ENCODE assay signal across 8 cellular contexts in genomic region chr19:38095411-38096308, GRCh38.
A peak's percentile ranks its signal among the peaks of the same experiment; 100 is the strongest.
DNase-seq lines count a peak whose midpoint lies in the region; ATAC-seq and TF ChIP-seq lines count a peak whose summit lies in the region.

No MANE protein-coding gene starts in this region.

- H3K4me3 ChIP-seq in HAP-1 (no peak overlapping the region), lung (no peak overlapping the region)

- ATAC-seq in lung (ENCODE audit: insufficient read depth, low FRiP score): peak; percentile 58

- no peaks in the 10 kb centered on the region for H3K27me3 ChIP-seq in HAP-1 (ENCODE audit: low read depth)
- H3K27me3 ChIP-seq in lung (ENCODE audit: control insufficient read depth, insufficient read depth): no peaks in the 10 kb centered on the region

- 45 to 55% methylated on average over 17 of the region's 17 CpGs for WGBS in lung, 2 donors

- in situ Hi-C loops in HAP-1 (cut with MboI; ENCODE audit: low sequenced_read_pairs): loop anchor here (25.0 kb wide), 1 partner anchor 183 kb away; the partner anchor contains the start of genes SIPA1L3 and WDR87

- H3K9me3 ChIP-seq in HAP-1 (peaks cover 3% of the 10 kb centered on the region; the same call in 1 of the 2 replicates), lung (ENCODE audit: control insufficient read depth in 2 of 2, insufficient read depth in 1 of 2, low read length in 1 of 2) (peaks cover 0 to 2% of the 10 kb centered on the region in 2 donors)

- H3K27ac ChIP-seq in lung (ENCODE audit: low read depth in 1 of 2, low read length in 1 of 2): no peak overlapping the region

- TF ChIP-seq CTCF in AG09319 (IDR thresholded peaks at IDR 0.05; ENCODE audit: low read depth, low read length): peak; percentile 80
- TF ChIP-seq CTCF in lung (IDR thresholded peaks at IDR 0.05; ENCODE audit: control extremely low read depth, extremely low read depth): peak; percentile 47

- H3K36me3 ChIP-seq in HAP-1 (replicated peaks) (peaks cover 8% of the 10 kb centered on the region), lung (ENCODE audit: control insufficient read depth in 2 of 2, insufficient read depth in 2 of 2, low read length in 2 of 2) (peaks cover 3 to 13% of the 10 kb centered on the region in 2 donors)

- DNase-seq in AG09319 (ENCODE audit: extremely low read depth, low read depth) (peak; percentile 24), HAP-1 (ENCODE audit: low spot score in 2 of 2) (peak; percentile 33 to 81), NCI-H526 (lab: John Stamatoyannopoulos, UW) (peak; percentile 26 to 77), lung (ENCODE audit: low spot score) (peak; percentile 74), cortex of kidney (lab: John Stamatoyannopoulos, UW) (no peak)
- DNase-seq in activated CD4-positive, alpha-beta T cell treated with anti-CD3 and anti-CD28 coated beads, Interleukin-2, amount 50 U/mL, for 24 hours (ENCODE audit: low read depth in 1 of 2, low spot score in 1 of 2): peak; percentile 15 to 43
- DNase-seq in effector CD4-positive, alpha-beta T cell: peak; percentile 14
- DNase-seq in stimulated activated CD8-positive, alpha-beta memory T cell treated with anti-CD3 and anti-CD28 coated beads, Interleukin-15, amount 100 ng/mL, for 4 hours (ENCODE audit: low read depth in 2 of 2): peak; percentile 4 to 6

- no peaks in the 10 kb centered on the region for H3K4me1 ChIP-seq in HAP-1
- peaks cover 0 to 4% of the 10 kb centered on the region in 2 donors for H3K4me1 ChIP-seq in lung (ENCODE audit: control insufficient read depth in 2 of 2, insufficient read depth in 2 of 2, low read length in 2 of 2)
